Comparison of ENCODE assay signal across 12 cellular contexts in the genomic region with DNA sequence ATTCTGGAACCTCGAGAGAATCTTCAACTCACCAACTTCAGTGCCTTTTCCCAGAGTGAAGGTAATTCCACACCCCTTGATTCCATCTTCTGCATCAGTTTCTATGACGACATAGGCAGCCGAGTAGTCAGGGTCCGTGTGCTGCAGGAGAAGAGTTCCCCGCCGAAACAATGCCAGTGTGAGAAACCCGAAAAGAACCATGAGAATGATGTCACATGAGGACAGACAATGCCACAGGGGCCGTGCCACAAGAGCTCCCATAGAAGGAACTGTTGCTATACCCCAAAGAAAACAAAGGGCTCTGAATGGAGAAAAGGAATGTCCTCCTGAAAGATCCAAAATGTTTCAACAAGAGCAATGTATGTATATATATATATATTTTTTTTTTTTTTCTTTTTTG.
"Had no signal": no experiment of that assay in that cellular context is flagged by ENCODE, and none has a peak within 500 bp of the region (broad histone marks: within the 10 kb centered on the region; RNA-seq: fewer than 3 reads in every experiment).

No MANE protein-coding gene starts in this region.

- H3K9me3 Mint-ChIP-seq: activated T-helper 1 cell treated with anti-CD3 and anti-CD28 coated beads, Interleukin-12 subunit alpha, Interleukin-12 subunit beta, Interleukin-2, Interleukin-4 antibody, amounts not matched to agents 30 ng/mL and 10 ng/mL and 1 ng/mL, durations not matched to agents 14 hours and 24 hours and 36 hours; central memory CD8-positive, alpha-beta T cell; nephron had no signal

- H3K4me3 Mint-ChIP-seq: activated T-helper 1 cell treated with anti-CD3 and anti-CD28 coated beads, Interleukin-12 subunit alpha, Interleukin-12 subunit beta, Interleukin-2, Interleukin-4 antibody, amounts not matched to agents 30 ng/mL and 10 ng/mL and 1 ng/mL, durations not matched to agents 14 hours and 24 hours and 36 hours; central memory CD8-positive, alpha-beta T cell; nephron had no signal

- ATAC-seq: esophagus mucosa, left colon, pancreas had no signal

- H3K9me3 ChIP-seq: pancreas, tibial artery had no signal

- H3K27ac Mint-ChIP-seq: nephron had no signal

- H3K27me3 Mint-ChIP-seq: central memory CD8-positive, alpha-beta T cell had no signal

- DNase-seq: activated CD4-positive, alpha-beta T cell treated with anti-CD3 and anti-CD28 coated beads for 1 hour; activated CD4-positive, alpha-beta T cell treated with anti-CD3 and anti-CD28 coated beads, Interleukin-2, amount 50 U/mL, for 48 hours; activated naive CD4-positive, alpha-beta T cell treated with Interleukin-2 at 50 U/mL for 16 hours; dermis blood vessel endothelial cell; left colon; mammary epithelial cell; pancreas; tibial artery had no signal
